Comparison of ENCODE assay signal across 33 cellular contexts in the genomic region with DNA sequence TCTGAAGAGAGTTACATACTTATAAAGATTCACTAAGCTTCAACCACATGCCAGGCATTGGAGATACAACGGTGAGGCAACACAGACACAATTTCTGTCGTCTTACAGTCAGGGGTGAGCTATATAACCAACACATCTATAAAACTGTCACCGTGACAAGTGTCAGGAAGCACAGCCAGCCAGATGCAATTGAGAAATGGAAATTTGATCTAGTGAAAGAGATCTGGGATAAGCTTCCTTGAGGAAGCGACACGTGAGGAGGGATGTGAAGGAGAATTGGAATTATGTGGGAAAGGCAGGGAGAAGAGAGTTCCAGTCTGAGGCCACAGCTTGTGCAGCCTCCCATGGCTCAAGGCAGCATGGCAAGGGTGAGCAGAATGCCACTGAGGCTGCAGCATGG.
"Had no signal": no experiment of that assay in that cellular context is flagged by ENCODE, and none has a peak within 500 bp of the region (broad histone marks: within the 10 kb centered on the region; RNA-seq: fewer than 3 reads in every experiment).

No MANE protein-coding gene starts in this region.

- H3K27ac ChIP-seq: ascending aorta, breast epithelium, cardiac muscle cell, colonic mucosa, dorsolateral prefrontal cortex, esophagus muscularis mucosa, gastroesophageal sphincter, heart right ventricle had no signal

- H3K4me1 ChIP-seq: ascending aorta, breast epithelium, colonic mucosa, esophagus muscularis mucosa, gastroesophageal sphincter, heart right ventricle had no signal

- H3K4me3 Mint-ChIP-seq: activated CD4-positive, alpha-beta memory T cell treated with anti-CD3 and anti-CD28 coated beads for 36 hours; activated CD4-positive, alpha-beta T cell treated with anti-CD3 and anti-CD28 coated beads for 36 hours; activated CD4-positive, alpha-beta T cell treated with anti-CD3 and anti-CD28 coated beads, Interleukin-2, amount 10 ng/mL, durations not matched to agents 24 days and 14 days; activated naive CD4-positive, alpha-beta T cell treated with anti-CD3 and anti-CD28 coated beads, Interleukin-2, amount 10 ng/mL, durations not matched to agents 7 days and 5 days; activated naive CD8-positive, alpha-beta T cell treated with anti-CD3 and anti-CD28 coated beads, Interleukin-2, amount 10 ng/mL, durations not matched to agents 7 days and 5 days; activated T-cell treated with anti-CD3 and anti-CD28 coated beads, Interleukin-2, amount 50 U/mL, for 24 hours; activated T-cell treated with anti-CD3 and anti-CD28 coated beads, Interleukin-2, amount 50 U/mL, for 72 hours; brain; dendritic cell treated with granulocyte-macrophage colony-stimulating factor and Interleukin-4, amounts not matched to agents 40 ng/mL and 50 ng/mL, for 4 days; T-helper 17 cell; T-helper 2 cell treated with Interferon-gamma antibody and Interleukin-4, amounts not matched to agents 5 μg/mL and 100 μg/mL, for 36 hours had no signal

- H3K4me1 Mint-ChIP-seq: activated CD4-positive, alpha-beta T cell treated with anti-CD3 and anti-CD28 coated beads for 36 hours; activated CD4-positive, alpha-beta T cell treated with anti-CD3 and anti-CD28 coated beads, Interleukin-2, amount 10 ng/mL, durations not matched to agents 24 days and 14 days; activated naive CD4-positive, alpha-beta T cell treated with anti-CD3 and anti-CD28 coated beads, Interleukin-2, amount 10 ng/mL, durations not matched to agents 7 days and 5 days; activated naive CD8-positive, alpha-beta T cell treated with anti-CD3 and anti-CD28 coated beads, Interleukin-2, amount 10 ng/mL, durations not matched to agents 7 days and 5 days; brain; T-helper 17 cell had no signal

- ATAC-seq: activated CD4-positive, alpha-beta T cell treated with anti-CD3 and anti-CD28 coated beads for 36 hours; activated naive CD4-positive, alpha-beta T cell treated with anti-CD3 and anti-CD28 coated beads, Interleukin-2, amount 50 U/mL, for 72 hours; activated T-cell treated with anti-CD3 and anti-CD28 coated beads, Interleukin-2, amount 50 U/mL, for 72 hours; gastroesophageal sphincter; heart right ventricle; T-helper 17 cell had no signal

- H3K27me3 Mint-ChIP-seq: activated CD4-positive, alpha-beta T cell treated with anti-CD3 and anti-CD28 coated beads, Interleukin-2, amount 10 ng/mL, durations not matched to agents 24 days and 14 days; activated naive CD4-positive, alpha-beta T cell treated with anti-CD3 and anti-CD28 coated beads, Interleukin-2, amount 10 ng/mL, durations not matched to agents 7 days and 5 days; activated naive CD8-positive, alpha-beta T cell treated with anti-CD3 and anti-CD28 coated beads, Interleukin-2, amount 10 ng/mL, durations not matched to agents 7 days and 5 days had no signal

- DNase-seq: activated CD4-positive, alpha-beta memory T cell treated with anti-CD3 and anti-CD28 coated beads for 36 hours; activated CD4-positive, alpha-beta T cell treated with anti-CD3 and anti-CD28 coated beads for 36 hours; activated CD4-positive, alpha-beta T cell treated with anti-CD3 and anti-CD28 coated beads, Interleukin-2, amount 10 ng/mL, durations not matched to agents 24 days and 14 days; activated CD4-positive, CD25-positive, alpha-beta regulatory T cell; activated CD4-positive, CD25-positive, alpha-beta regulatory T cell treated with anti-CD3 and anti-CD28 coated beads, Interleukin-2, amount 50 U/mL, for 72 hours; activated CD8-positive, alpha-beta memory T cell treated with anti-CD3 and anti-CD28 coated beads, Interleukin-2, amount 50 U/mL, for 48 hours; activated gamma-delta T cell; activated naive CD4-positive, alpha-beta T cell; activated naive CD4-positive, alpha-beta T cell treated with anti-CD3 and anti-CD28 coated beads, Interleukin-2, amount 10 ng/mL, durations not matched to agents 7 days and 5 days; activated naive CD8-positive, alpha-beta T cell treated with anti-CD3 and anti-CD28 coated beads, Interleukin-2, amount 10 ng/mL, durations not matched to agents 7 days and 5 days; activated T-cell treated with anti-CD3 and anti-CD28 coated beads for 4 hours; activated T-cell treated with anti-CD3 and anti-CD28 coated beads, Interleukin-2, amount 50 U/mL, for 24 hours; activated T-cell treated with anti-CD3 and anti-CD28 coated beads, Interleukin-2, amount 50 U/mL, for 72 hours; central memory CD4-positive, alpha-beta T cell; cerebellar nuclear complex; colonic mucosa; dorsolateral prefrontal cortex; effector memory CD4-positive, alpha-beta T cell; erythroblast; foreskin melanocyte; heart right ventricle; T-helper 1 cell; T-helper 17 cell; T1000 had no signal

- H3K36me3 Mint-ChIP-seq: activated CD4-positive, alpha-beta memory T cell treated with anti-CD3 and anti-CD28 coated beads for 36 hours; activated naive CD4-positive, alpha-beta T cell treated with anti-CD3 and anti-CD28 coated beads, Interleukin-2, amount 10 ng/mL, durations not matched to agents 7 days and 5 days; activated naive CD4-positive, alpha-beta T cell treated with anti-CD3 and anti-CD28 coated beads, Interleukin-2, amount 50 U/mL, for 72 hours; activated naive CD8-positive, alpha-beta T cell treated with anti-CD3 and anti-CD28 coated beads, Interleukin-2, amount 10 ng/mL, durations not matched to agents 7 days and 5 days; brain had no signal

- H3K4me3 ChIP-seq: ascending aorta, breast epithelium, cardiac muscle cell, colonic mucosa, dorsolateral prefrontal cortex, esophagus muscularis mucosa, gastroesophageal sphincter, heart right ventricle had no signal

- H3K27me3 ChIP-seq: ascending aorta, breast epithelium, cardiac muscle cell, colonic mucosa, dorsolateral prefrontal cortex, heart right ventricle had no signal

- H3K36me3 ChIP-seq: ascending aorta, breast epithelium, cardiac muscle cell, colonic mucosa, esophagus muscularis mucosa, gastroesophageal sphincter, heart right ventricle had no signal

- H3K9me3 Mint-ChIP-seq: activated CD4-positive, alpha-beta memory T cell treated with anti-CD3 and anti-CD28 coated beads for 36 hours; activated naive CD4-positive, alpha-beta T cell treated with anti-CD3 and anti-CD28 coated beads, Interleukin-2, amount 10 ng/mL, durations not matched to agents 7 days and 5 days; activated naive CD4-positive, alpha-beta T cell treated with anti-CD3 and anti-CD28 coated beads, Interleukin-2, amount 50 U/mL, for 72 hours; activated T-cell treated with anti-CD3 and anti-CD28 coated beads, Interleukin-2, amount 50 U/mL, for 24 hours had no signal

- H3K9me3 ChIP-seq: ascending aorta, colonic mucosa, esophagus muscularis mucosa, gastroesophageal sphincter, heart right ventricle had no signal

- H3K27ac Mint-ChIP-seq: activated CD4-positive, alpha-beta memory T cell treated with anti-CD3 and anti-CD28 coated beads for 36 hours; activated CD4-positive, alpha-beta T cell treated with anti-CD3 and anti-CD28 coated beads for 36 hours; activated CD4-positive, alpha-beta T cell treated with anti-CD3 and anti-CD28 coated beads, Interleukin-2, amount 10 ng/mL, durations not matched to agents 24 days and 14 days; activated naive CD4-positive, alpha-beta T cell treated with anti-CD3 and anti-CD28 coated beads, Interleukin-2, amount 10 ng/mL, durations not matched to agents 7 days and 5 days; activated naive CD4-positive, alpha-beta T cell treated with anti-CD3 and anti-CD28 coated beads, Interleukin-2, amount 50 U/mL, for 72 hours; activated naive CD8-positive, alpha-beta T cell treated with anti-CD3 and anti-CD28 coated beads, Interleukin-2, amount 10 ng/mL, durations not matched to agents 7 days and 5 days; activated T-cell treated with anti-CD3 and anti-CD28 coated beads, Interleukin-2, amount 50 U/mL, for 24 hours; activated T-cell treated with anti-CD3 and anti-CD28 coated beads, Interleukin-2, amount 50 U/mL, for 72 hours; brain; dendritic cell treated with granulocyte-macrophage colony-stimulating factor and Interleukin-4, amounts not matched to agents 40 ng/mL and 50 ng/mL, for 4 days; T-helper 17 cell; T-helper 2 cell treated with Interferon-gamma antibody and Interleukin-4, amounts not matched to agents 5 μg/mL and 100 μg/mL, for 36 hours had no signal
